15 cellular contexts compared by ENCODE assay signal in genomic region chrX:67917412-67918010, GRCh38.
"Had no signal": no experiment of that assay in that cellular context is flagged by ENCODE, and none has a peak within 500 bp of the region (broad histone marks: within the 10 kb centered on the region; RNA-seq: fewer than 3 reads in every experiment).

No MANE protein-coding gene starts in this region.

- DNase-seq: activated CD4-positive, alpha-beta T cell treated with anti-CD3 and anti-CD28 coated beads for 36 hours; activated CD4-positive, alpha-beta T cell treated with anti-CD3 and anti-CD28 coated beads, Interleukin-2, amount 50 U/mL, for 48 hours; activated gamma-delta T cell treated with Interleukin-2 at 50 U/mL for 16 hours; cerebellar nuclear complex; cortex of kidney; effector CD4-positive, alpha-beta T cell; head of caudate nucleus; left lung; occipital lobe; stimulated activated CD4-positive, alpha-beta T cell treated with anti-CD3 and anti-CD28 coated beads, Interleukin-15, amount 100 ng/mL, for 24 hours; stimulated activated CD4-positive, alpha-beta T cell treated with anti-CD3 and anti-CD28 coated beads, Interleukin-2, amount 100 ng/mL, for 48 hours; stomach; T-helper 9 cell; trophoblast cell had no signal

- ATAC-seq: activated CD4-positive, alpha-beta T cell treated with anti-CD3 and anti-CD28 coated beads for 36 hours; left lung; WTC11 had no signal
